Comparison of ENCODE assay signal across 27 cellular contexts in genomic region chr18:14916181-14916580, GRCh38.
DNase-seq lines count a peak whose midpoint lies in the region; ATAC-seq, FAIRE-seq and TF ChIP-seq lines count a peak whose summit lies in the region.
"Had no signal": no experiment of that assay in that cellular context is flagged by ENCODE, and none has a peak within 500 bp of the region (broad histone marks: within the 10 kb centered on the region; RNA-seq: fewer than 3 reads in every experiment).

No MANE protein-coding gene starts in this region.

- no peaks in the 10 kb centered on the region for H3K36me3 ChIP-seq in esophagus muscularis mucosa
- H3K36me3 ChIP-seq in vagina, result no peaks in the 10 kb centered on the region
- no peaks in the 10 kb centered on the region for H3K36me3 ChIP-seq in endodermal cell (ENCODE audit: control insufficient read depth, insufficient read depth, low read length)
- H3K36me3 ChIP-seq: BLaER1 treated with 17β-estradiol and CSF1 and Interleukin-3, amounts not matched to agents 10 nM and 100 nM had no signal

- H3K4me1 ChIP-seq in esophagus muscularis mucosa (no peaks in the 10 kb centered on the region), vagina (no peaks in the 10 kb centered on the region), endodermal cell (ENCODE audit: control insufficient read depth, insufficient read depth, low read length) (no peaks in the 10 kb centered on the region)
- H3K4me1 ChIP-seq: A549; BLaER1 treated with 17β-estradiol and CSF1 and Interleukin-3, amounts not matched to agents 10 nM and 100 nM had no signal

- intact Hi-C loops in esophagus muscularis mucosa (cut with DNase I), result no loop called here
- intact Hi-C loops in vagina (cut with DNase I), result no loop called here
- intact Hi-C loops in natural killer cell (cut with micrococcal nuclease), result no loop called here

- H3K9ac ChIP-seq in endodermal cell (ENCODE audit: extremely low read depth, low read length, poor library complexity, severe bottlenecking), result no peak overlapping the region
- H3K9ac ChIP-seq: BLaER1 treated with 17β-estradiol and CSF1 and Interleukin-3, amounts not matched to agents 10 nM and 100 nM had no signal

- TF ChIP-seq CTCF in esophagus muscularis mucosa (IDR thresholded peaks at IDR 0.05) (no peak), osteocyte (IDR thresholded peaks at IDR 0.05) (no peak), vagina (IDR thresholded peaks at IDR 0.05) (no peak), endodermal cell (conservative IDR thresholded peaks at IDR 0.05) (no peak), natural killer cell (IDR thresholded peaks at IDR 0.05) (no peak)

- H3K4me3 Mint-ChIP-seq in osteocyte (ENCODE audit: unreplicated experiment) (no peak overlapping the region), endodermal cell (no peak overlapping the region), natural killer cell (no peak overlapping the region)
- H3K4me3 Mint-ChIP-seq: B cell; CD4-positive, alpha-beta T cell; CD8-positive, alpha-beta T cell had no signal

- H3K27me3 ChIP-seq in esophagus muscularis mucosa, result no peaks in the 10 kb centered on the region
- H3K27me3 ChIP-seq in vagina, result no peaks in the 10 kb centered on the region
- no peaks in the 10 kb centered on the region for H3K27me3 ChIP-seq in endodermal cell (ENCODE audit: control insufficient read depth, insufficient read depth, low read length, poor library complexity, severe bottlenecking)
- H3K27me3 ChIP-seq: BLaER1 treated with 17β-estradiol and CSF1 and Interleukin-3, amounts not matched to agents 10 nM and 100 nM had no signal

- H3K36me3 Mint-ChIP-seq in osteocyte (ENCODE audit: unreplicated experiment) (no peaks in the 10 kb centered on the region), endodermal cell (ENCODE audit: low read depth) (no peaks in the 10 kb centered on the region), natural killer cell (no peaks in the 10 kb centered on the region)
- H3K36me3 Mint-ChIP-seq: CD8-positive, alpha-beta T cell had no signal

- 25% methylated on average over 1 of the region's 1 CpG for WGBS in esophagus muscularis mucosa
- WGBS in endodermal cell (ENCODE audit: insufficient coverage in 1 of 2, insufficient read length in 1 of 2), 2 experiments, result 53% methylated on average over 1 of the region's 1 CpG; no CpG with 5 or more reads in 1 of the 2 experiments

- DNase-seq in D341Med (ENCODE audit: low spot score) (peak; percentile 18), esophagus muscularis mucosa (ENCODE audit: extremely low spot score) (peak; percentile 90), osteocyte (ENCODE audit: extremely low spot score, unreplicated experiment) (peak; percentile 62), vagina (ENCODE audit: extremely low spot score in 2 of 2) (peak; percentile 55 to 65), GM19239 (ENCODE audit: insufficient read length, low spot score) (no peak), endodermal cell (no peak), natural killer cell (no peak), middle frontal gyrus (ENCODE audit: extremely low spot score, low spot score) (no peak)
- DNase-seq: AML-193; Caco-2; Calu3; CD4-positive, alpha-beta T cell; DMS 273 treated with DMSO at 0.1 percent for 48 hours; DMS153; DMS53; DMS79; DND-41; EL; GDM1 had no signal

- H3K27me3 Mint-ChIP-seq in osteocyte (ENCODE audit: unreplicated experiment) (no peaks in the 10 kb centered on the region), endodermal cell (ENCODE audit: insufficient read depth) (no peaks in the 10 kb centered on the region), natural killer cell (ENCODE audit: low read depth in 2 of 2) (peaks cover 0 to 4% of the 10 kb centered on the region in 2 donors)
- H3K27me3 Mint-ChIP-seq: B cell; CD4-positive, alpha-beta T cell had no signal

- no peak overlapping the region for H3K4me3 ChIP-seq in esophagus muscularis mucosa
- H3K4me3 ChIP-seq in vagina, result no peak overlapping the region
- no peak overlapping the region for H3K4me3 ChIP-seq in endodermal cell (ENCODE audit: low read length)
- H3K4me3 ChIP-seq: A549; BLaER1 treated with 17β-estradiol and CSF1 and Interleukin-3, amounts not matched to agents 10 nM and 100 nM; GM12878 had no signal

- H3K4me1 Mint-ChIP-seq in osteocyte (ENCODE audit: unreplicated experiment) (no peaks in the 10 kb centered on the region), endodermal cell (no peaks in the 10 kb centered on the region), natural killer cell (peaks cover 0 to 6% of the 10 kb centered on the region in 2 donors)
- H3K4me1 Mint-ChIP-seq: B cell had no signal

- H3K27ac ChIP-seq in esophagus muscularis mucosa (replicated peaks in 1 of 4) (no peak overlapping the region), vagina (no peak overlapping the region), endodermal cell (ENCODE audit: low read depth, low read length) (no peak overlapping the region)
- H3K27ac ChIP-seq: A549; BLaER1 treated with 17β-estradiol and CSF1 and Interleukin-3, amounts not matched to agents 10 nM and 100 nM; C4-2B had no signal

- H3K9me3 ChIP-seq in esophagus muscularis mucosa (no peaks in the 10 kb centered on the region), vagina (no peaks in the 10 kb centered on the region), endodermal cell (ENCODE audit: control insufficient read depth, low read length) (peaks cover 88% of the 10 kb centered on the region)
- H3K9me3 ChIP-seq: A549; BLaER1 treated with 17β-estradiol and CSF1 and Interleukin-3, amounts not matched to agents 10 nM and 100 nM; Caco-2 had no signal

- H3K9me3 Mint-ChIP-seq in osteocyte (ENCODE audit: unreplicated experiment), result peaks cover 62% of the 10 kb centered on the region
- peaks cover 94% of the 10 kb centered on the region for H3K9me3 Mint-ChIP-seq in endodermal cell
- H3K9me3 Mint-ChIP-seq in natural killer cell, result peaks cover 2 to 16% of the 10 kb centered on the region in 2 donors
- H3K9me3 Mint-ChIP-seq: CD4-positive, alpha-beta T cell; CD8-positive, alpha-beta T cell had no signal

- TF ChIP-seq EP300 in esophagus muscularis mucosa (IDR thresholded peaks at IDR 0.05), result no peak

- no peak for ATAC-seq in natural killer cell
- ATAC-seq: A549; CD8-positive, alpha-beta T cell; GM12878 had no signal

- TF ChIP-seq POLR2A in esophagus muscularis mucosa (IDR thresholded peaks at IDR 0.05; ENCODE audit: low read depth), result no peak
- no peak for TF ChIP-seq POLR2A in vagina (IDR thresholded peaks at IDR 0.05)

- H3K27ac Mint-ChIP-seq in osteocyte (ENCODE audit: unreplicated experiment), result no peak overlapping the region
- H3K27ac Mint-ChIP-seq in endodermal cell, result no peak overlapping the region
- H3K27ac Mint-ChIP-seq in natural killer cell, result no peak overlapping the region
- H3K27ac Mint-ChIP-seq: B cell; CD4-positive, alpha-beta T cell; CD8-positive, alpha-beta T cell had no signal

- no peak for FAIRE-seq in GM19239 (lab: Jason Lieb, UNC)
- FAIRE-seq: A549, GM12878, GM12892, GM18507 had no signal

Comparison
In these comparisons a context has a peak if more than half of its experiments do, and no peak if none do; other contexts are left out.
1. DNase-seq: peak in D341Med (single experiment), esophagus muscularis mucosa (single experiment), osteocyte (single experiment) and vagina (2 of 2); none in GM19239 (single experiment), endodermal cell (single experiment), natural killer cell (single experiment) and middle frontal gyrus (single experiment).